ENCODE assay signal across 8 cellular contexts in genomic region chr19:12155324-12155723, GRCh38. TPM values are rescaled to one million over a fixed set of nuclear protein-coding genes. Genes with fewer than 3 reads are reported as not detected.
DNase-seq lines count a peak whose midpoint lies in the region; ATAC-seq, FAIRE-seq and TF ChIP-seq lines count a peak whose summit lies in the region.

No MANE protein-coding gene starts in this region.

- peak overlapping the region; percentile 82 to 83 for H3K4me3 ChIP-seq in foreskin fibroblast (ENCODE audit: low read depth in 1 of 2, low read length in 2 of 2)
- H3K4me3 ChIP-seq in gastrocnemius medialis: peak overlapping the region; percentile 64 to 87 (median 70)

- TF ChIP-seq POLR2A in GM12891 (IDR thresholded peaks at IDR 0.05; ENCODE audit: low read depth, low read length) (no peak), gastrocnemius medialis (IDR thresholded peaks at IDR 0.05) (no peak)

- in situ Hi-C loops in gastrocnemius medialis (cut with MboI; ENCODE audit: low sequenced_read_pairs in 4 of 4): no loop called here

- peaks cover 8% of the 10 kb centered on the region for H3K36me3 Mint-ChIP-seq in T-cell

- CTCF ChIA-PET in T-cell (lab: Charles Lee): no interaction called here

- no peak overlapping the region for H3K27ac ChIP-seq in gastrocnemius medialis

- H3K4me1 Mint-ChIP-seq in T-cell: peaks cover 6 to 23% (median 15%) of the 10 kb centered on the region in 3 donors

- H3K27me3 Mint-ChIP-seq in T-cell: peaks cover 0 to 8% of the 10 kb centered on the region in 2 donors

- H3K27me3 ChIP-seq in gastrocnemius medialis: peaks cover 0 to 30% (median 10%) of the 10 kb centered on the region in 3 donors

- POLR2A ChIA-PET in T-cell (lab: Charles Lee): no interaction called here

- FAIRE-seq in GM12891 (lab: Jason Lieb, UNC): peak; percentile 66

- ATAC-seq in T-cell (replicated peaks in 1 of 4) (peak in 2 of 4 experiments; percentile 9 to 33), gastrocnemius medialis (no peak), HG02852 (IDR thresholded peaks at IDR 0.05; ENCODE audit: unreplicated experiment) (no peak), GM18520 (IDR thresholded peaks at IDR 0.05; ENCODE audit: unreplicated experiment) (no peak), GM21619 (IDR thresholded peaks at IDR 0.05; ENCODE audit: unreplicated experiment) (no peak)

- no peaks in the 10 kb centered on the region for H3K9me3 ChIP-seq in gastrocnemius medialis

- no peaks in the 10 kb centered on the region for H3K36me3 ChIP-seq in gastrocnemius medialis

- no peak for DNase-seq in GM12891 (ENCODE audit: insufficient read length, low spot score)
- DNase-seq in T-cell: no peak
- DNase-seq in foreskin fibroblast: no peak
- no peak for DNase-seq in gastrocnemius medialis
- no peak for DNase-seq in NOMO-1 (lab: John Stamatoyannopoulos, UW; ENCODE audit: unreplicated experiment in 2 of 2)

- intact Hi-C loops in gastrocnemius medialis (cut with DNase I; ENCODE audit: low total_unique reads): no loop called here

- peak overlapping the region; percentile 84 to 89 (median 86) for H3K4me3 Mint-ChIP-seq in T-cell

- H3K4me1 ChIP-seq in gastrocnemius medialis: peaks cover 0 to 3% of the 10 kb centered on the region in 2 donors

- peak overlapping the region in 1 of 2 donors; percentile 40 for H3K27ac Mint-ChIP-seq in T-cell

- no peaks in the 10 kb centered on the region for H3K9me3 Mint-ChIP-seq in T-cell

- TF ChIP-seq CTCF in foreskin fibroblast (IDR thresholded peaks at IDR 0.05; ENCODE audit: low read depth, low read length) (no peak), gastrocnemius medialis (IDR thresholded peaks at IDR 0.05 in 4 of 5, conservative IDR thresholded peaks at IDR 0.05 in 1 of 5) (no peak)

TF ChIP-seq in GM12891, 5 proteins besides CTCF, POLR2A, EP300 and RAD21:
- TF ChIP-seq POU2F2 (IDR thresholded peaks at IDR 0.05; ENCODE audit: low read depth, low read length) (no peak), POLR2AphosphoS5 (IDR thresholded peaks at IDR 0.05; ENCODE audit: low read depth, low read length) (no peak), PAX5 (IDR thresholded peaks at IDR 0.05; ENCODE audit: insufficient read depth, low read length, severe bottlenecking) (no peak), TAF1 (IDR thresholded peaks at IDR 0.05; ENCODE audit: low read depth, low read length) (no peak), SPI1 (IDR thresholded peaks at IDR 0.05; ENCODE audit: low read depth, low read length) (no peak)

RNA-seq across cellular contexts. Expression of gene ZNF625, which starts 1.2 kb away (rescaled TPM):
- 1.7 TPM for polyA plus RNA-seq in GM12891 (2012; ENCODE audit: low read depth, missing spikeins)
- total RNA-seq in T-cell: 1 to 10 TPM; 1.2 to 3.5 (median 2.0) TPM
- 1 to 10 TPM in 1 of 4 donors, under 1 TPM in 3; 0.22 to 1.4 (median 0.50) TPM for total RNA-seq in gastrocnemius medialis

RNA-seq across cellular contexts. Expression of gene ZNF136, which starts 7.6 kb away (rescaled TPM):
- 3.1 TPM for polyA plus RNA-seq in GM12891 (2012; ENCODE audit: low read depth, missing spikeins)
- total RNA-seq in T-cell: 10 to 100 TPM; 20.2 to 39.3 (median 22.7) TPM
- 1 to 10 TPM; 1.4 to 2.2 (median 1.8) TPM for total RNA-seq in gastrocnemius medialis

RNA-seq across cellular contexts. Expression of gene ZNF20, which starts 15.2 kb away (rescaled TPM):
- polyA plus RNA-seq in GM12891 (2012; ENCODE audit: low read depth, missing spikeins): 2.8 TPM
- 1 to 10 TPM in 4 of 5 donors, not detected in 1; 2.2 to 8.8 (median 6.0) TPM for total RNA-seq in T-cell
- under 1 TPM in 3 of 4 donors, not detected in 1; 0.29 to 0.78 (median 0.41) TPM for total RNA-seq in gastrocnemius medialis

Comparison
In these comparisons a context has a peak if more than half of its experiments do, and no peak if none do; other contexts are left out.
1. RNA of gene ZNF136, which starts 7.6 kb away (total RNA-seq): 20.2 to 39.3 TPM in T-cell; 1.4 to 2.2 TPM in gastrocnemius medialis; every median in the first group is over 4 times any median in the second.